ENCODE assay signal across 1 cellular context in genomic region chr4:153465922-153466636, GRCh38.
TF ChIP-seq lines count a peak whose summit lies in the region.

Gene TMEM131L (plus strand): TSS chr4:153466360. CDS start chr4:153466398, 38 bp downstream.

TF ChIP-seq in K562, 482 proteins besides CTCF, POLR2A, EP300 and RAD21 (continued from another document and continues in another):
- TF ChIP-seq, protein P1, sequence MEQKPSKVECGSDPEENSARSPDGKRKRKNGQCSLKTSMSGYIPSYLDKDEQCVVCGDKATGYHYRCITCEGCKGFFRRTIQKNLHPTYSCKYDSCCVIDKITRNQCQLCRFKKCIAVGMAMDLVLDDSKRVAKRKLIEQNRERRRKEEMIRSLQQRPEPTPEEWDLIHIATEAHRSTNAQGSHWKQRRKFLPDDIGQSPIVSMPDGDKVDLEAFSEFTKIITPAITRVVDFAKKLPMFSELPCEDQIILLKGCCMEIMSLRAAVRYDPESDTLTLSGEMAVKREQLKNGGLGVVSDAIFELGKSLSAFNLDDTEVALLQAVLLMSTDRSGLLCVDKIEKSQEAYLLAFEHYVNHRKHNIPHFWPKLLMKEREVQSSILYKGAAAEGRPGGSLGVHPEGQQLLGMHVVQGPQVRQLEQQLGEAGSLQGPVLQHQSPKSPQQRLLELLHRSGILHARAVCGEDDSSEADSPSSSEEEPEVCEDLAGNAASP (IDR thresholded peaks at IDR 0.05), result no peak
- TF ChIP-seq SMAD4 (CRISPR knock-in tag; conservative IDR thresholded peaks at IDR 0.05) (peak; percentile 59), ZNF444 (CRISPR knock-in tag; IDR thresholded peaks at IDR 0.05) (no peak), BDP1 (IDR thresholded peaks at IDR 0.05; ENCODE audit: insufficient read depth, insufficient read length) (no peak), NBN (IDR thresholded peaks at IDR 0.05; ENCODE audit: low read depth) (peak; percentile 40; the same call in 1 of the 2 replicates), TOE1 (IDR thresholded peaks at IDR 0.05; ENCODE audit: borderline replicate concordance) (peak; percentile 49; the same call in 1 of the 2 replicates), TOE1 (CRISPR knock-in tag; IDR thresholded peaks at IDR 0.05; ENCODE audit: borderline replicate concordance, low read depth) (no peak), CBX5 (IDR thresholded peaks at IDR 0.05; ENCODE audit: borderline replicate concordance, low read depth) (0 out of 2 replicates have a peak, but pooled peaks have one; percentile 30), ZKSCAN1 (IDR thresholded peaks at IDR 0.05; ENCODE audit: low read depth, low read length) (0 out of 2 replicates have a peak, but pooled peaks have one; percentile 9), EP400 (IDR thresholded peaks at IDR 0.05) (peak; percentile 74; the same call in 1 of the 2 replicates), GATAD2A (IDR thresholded peaks at IDR 0.05) (no peak), TARDBP (IDR thresholded peaks at IDR 0.05) (no peak), ZZZ3 (IDR thresholded peaks at IDR 0.05) (no peak), SIN3A (IDR thresholded peaks at IDR 0.05; ENCODE audit: borderline replicate concordance in 2 of 2, control insufficient read depth in 1 of 2, low read depth in 2 of 2, low read length in 2 of 2) (peak in 1 of 2 experiments; percentile 92; a peak in 2 of 4 replicates), TCF7 (IDR thresholded peaks at IDR 0.05; ENCODE audit: borderline replicate concordance) (peak; percentile 52; the same call in 1 of the 2 replicates), TCF15 (CRISPR knock-in tag; IDR thresholded peaks at IDR 0.05) (no peak), POLR2B (IDR thresholded peaks at IDR 0.05; ENCODE audit: low read depth, partially characterized antibody) (peak; percentile 44), ARID1B (IDR thresholded peaks at IDR 0.05) (0 out of 2 replicates have a peak, but pooled peaks have one; percentile 16), ZNF644 (tag; IDR thresholded peaks at IDR 0.05; ENCODE audit: low read depth) (peak; percentile 23; the same call in 1 of the 2 replicates), ERF (CRISPR knock-in tag; IDR thresholded peaks at IDR 0.05) (0 out of 2 replicates have a peak, but pooled peaks have one; percentile 19), ZNF316 (IDR thresholded peaks at IDR 0.05) (no peak), DPF2 (IDR thresholded peaks at IDR 0.05) (no peak; the same call in 1 of the 2 replicates), SOX6 (IDR thresholded peaks at IDR 0.05) (peak; percentile 45; the same call in 1 of the 2 replicates), STAT5B (CRISPR knock-in tag; IDR thresholded peaks at IDR 0.05) (no peak), ZEB2 (IDR thresholded peaks at IDR 0.05) (no peak), NR3C1 (CRISPR knock-in tag; IDR thresholded peaks at IDR 0.05) (0 out of 2 replicates have a peak, but pooled peaks have one; percentile 19), MTA3 (IDR thresholded peaks at IDR 0.05; ENCODE audit: borderline replicate concordance) (no peak; the same call in 1 of the 2 replicates), ZNF583 (CRISPR knock-in tag; IDR thresholded peaks at IDR 0.05) (0 out of 2 replicates have a peak, but pooled peaks have one; percentile 4), BRF1 (IDR thresholded peaks at IDR 0.05; ENCODE audit: borderline replicate concordance, extremely low read depth, insufficient read length) (no peak), ZBTB7A (IDR thresholded peaks at IDR 0.05; ENCODE audit: borderline replicate concordance, control insufficient read depth, low read depth, low read length) (0 out of 2 replicates have a peak, but pooled peaks have one; percentile 33), TAF1 (IDR thresholded peaks at IDR 0.05; ENCODE audit: control insufficient read depth, extremely low read depth, insufficient read depth, low read length, severe bottlenecking) (peak; percentile 52), SPI1 (IDR thresholded peaks at IDR 0.05; ENCODE audit: borderline replicate concordance, low read depth, low read length) (peak; percentile 92), JUND (IDR thresholded peaks at IDR 0.05; ENCODE audit: borderline replicate concordance, low read depth, low read length) (no peak), JUND (tag; IDR thresholded peaks at IDR 0.05; ENCODE audit: borderline replicate concordance, low read depth, low read length) (no peak), ASH1L (IDR thresholded peaks at IDR 0.05; ENCODE audit: borderline replicate concordance, low read depth, partially characterized antibody) (no peak), XRCC3 (IDR thresholded peaks at IDR 0.05) (no peak), LCOR (CRISPR knock-in tag; IDR thresholded peaks at IDR 0.05) (peak; percentile 31; the same call in 1 of the 2 replicates), U2AF2 (optimal IDR thresholded peaks at IDR 0.05; ENCODE audit: low read depth, low read length) (no peak), SMARCB1 (IDR thresholded peaks at IDR 0.05; ENCODE audit: insufficient read length, low read depth) (no peak), ARID4B (CRISPR knock-in tag; IDR thresholded peaks at IDR 0.05) (no peak), HNRNPUL1 (IDR thresholded peaks at IDR 0.05; ENCODE audit: low read length) (no peak), MED1 (CRISPR knock-in tag; IDR thresholded peaks at IDR 0.05; ENCODE audit: borderline replicate concordance) (no peak), ZNF232 (CRISPR knock-in tag; IDR thresholded peaks at IDR 0.05) (no peak), ZNF175 (CRISPR knock-in tag; IDR thresholded peaks at IDR 0.05; ENCODE audit: low read depth) (0 out of 2 replicates have a peak, but pooled peaks have one; percentile 63), MAZ (CRISPR knock-in tag; conservative IDR thresholded peaks at IDR 0.05 in 1 of 2, IDR thresholded peaks at IDR 0.05 in 1 of 2) (peak; percentile 64 to 88; a peak in 2 of 4 replicates), KDM1A (IDR thresholded peaks at IDR 0.05) (no peak), NFRKB (IDR thresholded peaks at IDR 0.05; ENCODE audit: low read depth) (no peak), DLX4 (CRISPR knock-in tag; IDR thresholded peaks at IDR 0.05) (no peak), HDAC6 (IDR thresholded peaks at IDR 0.05; ENCODE audit: low read depth, low read length) (no peak), ZNF696 (CRISPR knock-in tag; conservative IDR thresholded peaks at IDR 0.05) (no peak), KHSRP (IDR thresholded peaks at IDR 0.05) (no peak), FOSL1 (tag; conservative IDR thresholded peaks at IDR 0.05) (no peak), MBD1 (CRISPR knock-in tag; IDR thresholded peaks at IDR 0.05) (no peak), CREB3L1 (IDR thresholded peaks at IDR 0.05; ENCODE audit: borderline replicate concordance, low read depth) (peak; percentile 58; the same call in 1 of the 2 replicates), PHF8 (IDR thresholded peaks at IDR 0.05; ENCODE audit: borderline replicate concordance, low read length) (peak; percentile 82), HDGF (IDR thresholded peaks at IDR 0.05) (no peak), PRMT5 (CRISPR knock-in tag; IDR thresholded peaks at IDR 0.05) (no peak)
- TF ChIP-seq, protein P2, sequence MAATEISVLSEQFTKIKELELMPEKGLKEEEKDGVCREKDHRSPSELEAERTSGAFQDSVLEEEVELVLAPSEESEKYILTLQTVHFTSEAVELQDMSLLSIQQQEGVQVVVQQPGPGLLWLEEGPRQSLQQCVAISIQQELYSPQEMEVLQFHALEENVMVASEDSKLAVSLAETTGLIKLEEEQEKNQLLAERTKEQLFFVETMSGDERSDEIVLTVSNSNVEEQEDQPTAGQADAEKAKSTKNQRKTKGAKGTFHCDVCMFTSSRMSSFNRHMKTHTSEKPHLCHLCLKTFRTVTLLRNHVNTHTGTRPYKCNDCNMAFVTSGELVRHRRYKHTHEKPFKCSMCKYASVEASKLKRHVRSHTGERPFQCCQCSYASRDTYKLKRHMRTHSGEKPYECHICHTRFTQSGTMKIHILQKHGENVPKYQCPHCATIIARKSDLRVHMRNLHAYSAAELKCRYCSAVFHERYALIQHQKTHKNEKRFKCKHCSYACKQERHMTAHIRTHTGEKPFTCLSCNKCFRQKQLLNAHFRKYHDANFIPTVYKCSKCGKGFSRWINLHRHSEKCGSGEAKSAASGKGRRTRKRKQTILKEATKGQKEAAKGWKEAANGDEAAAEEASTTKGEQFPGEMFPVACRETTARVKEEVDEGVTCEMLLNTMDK (IDR thresholded peaks at IDR 0.05; ENCODE audit: borderline replicate concordance, insufficient read depth, low read depth, low read length, poor library complexity, severe bottlenecking), result no peak
- TF ChIP-seq, protein P3, sequence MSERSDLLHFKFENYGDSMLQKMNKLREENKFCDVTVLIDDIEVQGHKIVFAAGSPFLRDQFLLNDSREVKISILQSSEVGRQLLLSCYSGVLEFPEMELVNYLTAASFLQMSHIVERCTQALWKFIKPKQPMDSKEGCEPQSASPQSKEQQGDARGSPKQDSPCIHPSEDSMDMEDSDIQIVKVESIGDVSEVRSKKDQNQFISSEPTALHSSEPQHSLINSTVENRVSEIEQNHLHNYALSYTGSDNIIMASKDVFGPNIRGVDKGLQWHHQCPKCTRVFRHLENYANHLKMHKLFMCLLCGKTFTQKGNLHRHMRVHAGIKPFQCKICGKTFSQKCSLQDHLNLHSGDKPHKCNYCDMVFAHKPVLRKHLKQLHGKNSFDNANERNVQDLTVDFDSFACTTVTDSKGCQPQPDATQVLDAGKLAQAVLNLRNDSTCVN (CRISPR knock-in tag; IDR thresholded peaks at IDR 0.05), result no peak
- TF ChIP-seq, protein P4, sequence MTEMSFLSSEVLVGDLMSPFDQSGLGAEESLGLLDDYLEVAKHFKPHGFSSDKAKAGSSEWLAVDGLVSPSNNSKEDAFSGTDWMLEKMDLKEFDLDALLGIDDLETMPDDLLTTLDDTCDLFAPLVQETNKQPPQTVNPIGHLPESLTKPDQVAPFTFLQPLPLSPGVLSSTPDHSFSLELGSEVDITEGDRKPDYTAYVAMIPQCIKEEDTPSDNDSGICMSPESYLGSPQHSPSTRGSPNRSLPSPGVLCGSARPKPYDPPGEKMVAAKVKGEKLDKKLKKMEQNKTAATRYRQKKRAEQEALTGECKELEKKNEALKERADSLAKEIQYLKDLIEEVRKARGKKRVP (CRISPR knock-in tag; IDR thresholded peaks at IDR 0.05), result 0 out of 2 replicates have a peak, but pooled peaks have one; percentile 36
